In the genomic region with DNA sequence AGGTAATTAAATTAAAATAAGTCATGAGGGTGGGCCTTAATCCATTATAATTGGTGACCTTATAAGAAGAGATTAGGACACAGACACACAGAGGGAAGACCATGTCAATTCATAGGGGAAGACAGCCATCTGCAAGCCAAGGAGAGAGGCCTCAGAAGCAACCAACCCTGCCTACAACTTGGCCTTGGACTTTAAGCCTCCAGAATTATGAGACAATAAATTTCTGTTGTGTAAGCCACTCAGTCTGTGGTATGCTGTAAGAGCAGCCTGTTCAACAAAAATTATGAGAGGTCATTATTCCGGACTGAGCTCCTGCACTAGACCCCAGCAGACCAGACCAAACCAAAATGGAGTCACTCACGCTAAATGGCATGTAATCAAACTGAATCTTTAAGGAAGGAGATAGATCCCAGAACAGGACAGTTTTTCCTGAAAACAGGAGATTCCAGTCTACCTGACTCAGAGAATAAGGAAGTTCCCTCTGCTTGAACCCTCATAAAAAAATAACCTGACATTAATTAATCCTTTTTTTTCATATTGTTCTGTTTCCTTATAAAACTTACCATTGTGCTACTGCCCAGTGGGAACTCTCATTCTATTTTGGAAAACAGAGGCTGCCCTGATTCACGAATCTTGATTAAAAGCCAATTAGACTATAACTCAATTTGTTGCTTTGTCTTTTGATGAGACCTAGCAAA, we compare ENCODE assay signal across 14 cellular contexts.
"Had no signal": no experiment of that assay in that cellular context is flagged by ENCODE, and none has a peak within 500 bp of the region (broad histone marks: within the 10 kb centered on the region; RNA-seq: fewer than 3 reads in every experiment).

No MANE protein-coding gene starts in this region.

- H3K36me3 ChIP-seq: breast epithelium, esophagus muscularis mucosa, left lung, upper lobe of left lung, WERI-Rb-1 had no signal

- H3K27me3 ChIP-seq: breast epithelium, esophagus muscularis mucosa, left lung, testis, upper lobe of left lung had no signal

- H3K4me1 ChIP-seq: breast epithelium, esophagus muscularis mucosa, left lung, testis, upper lobe of left lung had no signal

- H3K27ac ChIP-seq: esophagus muscularis mucosa, left lung, testis, upper lobe of left lung, WERI-Rb-1 had no signal

- H3K4me3 ChIP-seq: breast epithelium, esophagus muscularis mucosa, left lung, testis, upper lobe of left lung had no signal

- DNase-seq: activated CD4-positive, alpha-beta T cell treated with anti-CD3 and anti-CD28 coated beads for 1 hour; activated effector memory CD4-positive, alpha-beta T cell treated with anti-CD3 and anti-CD28 coated beads, Interleukin-2, amount 50 U/mL, for 16 hours; activated T-cell treated with anti-CD3 and anti-CD28 coated beads, Interleukin-2, amount 50 U/mL, for 72 hours; effector CD8-positive, alpha-beta T cell; hippocampal formation; left lung; nephron progenitor cell; nucleus accumbens; T-helper 17 cell; testis; WERI-Rb-1 had no signal

- H3K9me3 ChIP-seq: breast epithelium, esophagus muscularis mucosa, left lung, testis, upper lobe of left lung had no signal
